16 cellular contexts compared by ENCODE assay signal in the genomic region with DNA sequence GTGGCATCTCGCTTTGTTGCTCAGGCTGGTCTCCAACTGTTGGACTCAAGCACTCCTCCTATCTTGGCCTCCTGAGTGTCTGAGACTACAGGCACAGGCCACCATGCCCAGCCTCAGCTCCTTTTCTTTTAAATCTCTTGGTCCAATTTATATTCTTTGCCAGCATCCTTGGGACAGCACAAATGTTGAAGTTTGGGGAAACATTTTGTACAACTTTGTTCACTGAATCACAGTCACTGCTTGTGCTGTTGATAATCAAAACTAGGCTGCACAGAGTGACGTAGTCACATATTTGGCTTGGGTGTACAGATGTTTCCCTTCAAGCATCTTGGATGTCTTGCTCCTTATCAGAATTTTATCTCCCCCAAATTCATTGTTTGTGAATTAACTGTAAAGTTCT. TPM values are rescaled to one million over a fixed set of nuclear protein-coding genes. Genes with fewer than 3 reads are reported as not detected.
DNase-seq lines count a peak whose midpoint lies in the region; ATAC-seq and TF ChIP-seq lines count a peak whose summit lies in the region.
"Had no signal": no experiment of that assay in that cellular context is flagged by ENCODE, and none has a peak within 500 bp of the region (broad histone marks: within the 10 kb centered on the region; RNA-seq: fewer than 3 reads in every experiment).

No MANE protein-coding gene starts in this region.

- no peaks in the 10 kb centered on the region for H3K27me3 ChIP-seq in breast epithelium
- no peaks in the 10 kb centered on the region for H3K27me3 ChIP-seq in left ventricle myocardium inferior (ENCODE audit: low read depth)
- no peaks in the 10 kb centered on the region for H3K27me3 ChIP-seq in gastrocnemius medialis
- H3K27me3 ChIP-seq: thyroid gland had no signal

- TF ChIP-seq POLR2A in breast epithelium (IDR thresholded peaks at IDR 0.05) (no peak), gastrocnemius medialis (IDR thresholded peaks at IDR 0.05) (no peak)

- intact Hi-C loops in breast epithelium (cut with DNase I; ENCODE audit: low total_unique reads) (no loop called here), left ventricle myocardium inferior (cut with micrococcal nuclease) (no loop called here), gastrocnemius medialis (cut with DNase I; ENCODE audit: low total_unique reads) (no loop called here)

- in situ Hi-C loops in gastrocnemius medialis (cut with MboI; ENCODE audit: low sequenced_read_pairs in 4 of 4) = no loop called here

- H3K9me3 ChIP-seq in breast epithelium (no peaks in the 10 kb centered on the region), left ventricle myocardium inferior (replicated peaks) (no peaks in the 10 kb centered on the region), gastrocnemius medialis (no peaks in the 10 kb centered on the region)
- H3K9me3 ChIP-seq: thyroid gland had no signal

- H3K4me3 ChIP-seq in breast epithelium (no peak overlapping the region), left ventricle myocardium inferior (no peak overlapping the region), gastrocnemius medialis (no peak overlapping the region)
- H3K4me3 ChIP-seq: thyroid gland had no signal

- H3K27ac ChIP-seq in breast epithelium (peak overlapping the region; percentile 70 to 82), left ventricle myocardium inferior (replicated peaks) (peak overlapping the region; percentile 83), gastrocnemius medialis (peak overlapping the region in 3 of 4 donors; percentile 33 to 58 (median 40))

- no peak for TF ChIP-seq CTCF in breast epithelium (IDR thresholded peaks at IDR 0.05)
- TF ChIP-seq CTCF in left ventricle myocardium inferior (IDR thresholded peaks at IDR 0.05; ENCODE audit: borderline replicate concordance) = no peak
- no peak for TF ChIP-seq CTCF in gastrocnemius medialis (IDR thresholded peaks at IDR 0.05 in 4 of 5, conservative IDR thresholded peaks at IDR 0.05 in 1 of 5)

- H3K36me3 ChIP-seq in breast epithelium = no peaks in the 10 kb centered on the region
- no peaks in the 10 kb centered on the region for H3K36me3 ChIP-seq in left ventricle myocardium inferior
- no peaks in the 10 kb centered on the region for H3K36me3 ChIP-seq in gastrocnemius medialis
- H3K36me3 ChIP-seq: thyroid gland had no signal

- DNase-seq in AG20443 (ENCODE audit: low spot score) (peak; percentile 38), breast epithelium (ENCODE audit: low spot score in 2 of 2) (no peak), left ventricle myocardium inferior (peak; percentile 31), gastrocnemius medialis (no peak), EL (no peak), cerebellar cortex (ENCODE audit: low spot score) (no peak), glomerular visceral epithelial cell (ENCODE audit: extremely low spot score) (no peak)
- DNase-seq in activated CD4-positive, alpha-beta T cell treated with anti-CD3 and anti-CD28 coated beads for 4 hours = no peak
- DNase-seq: activated B cell treated with CpG ODN at 0.5 μM for 24 hours; activated CD8-positive, alpha-beta memory T cell treated with anti-CD3 and anti-CD28 coated beads, Interleukin-2, amount 10 ng/mL, durations not matched to agents 7 days and 5 days; activated gamma-delta T cell; NCI-H2107; NCI-H774; stimulated activated CD4-positive, alpha-beta T cell treated with anti-CD3 and anti-CD28 coated beads, Interleukin-2, amount 100 ng/mL, for 24 hours; thyroid gland had no signal

- peaks cover 0 to 12% of the 10 kb centered on the region in 2 donors for H3K4me1 ChIP-seq in breast epithelium
- peaks cover 52% of the 10 kb centered on the region for H3K4me1 ChIP-seq in left ventricle myocardium inferior
- H3K4me1 ChIP-seq in gastrocnemius medialis = no peaks in the 10 kb centered on the region

- peak; percentile 60 to 61 for ATAC-seq in gastrocnemius medialis
- ATAC-seq: activated CD8-positive, alpha-beta memory T cell treated with anti-CD3 and anti-CD28 coated beads, Interleukin-2, amount 10 ng/mL, durations not matched to agents 7 days and 5 days; HCT116 had no signal

RNA-seq across cellular contexts. Expression of a gene that starts 17.8 kb away (rescaled TPM):
- 10 to 100 TPM; 23.6 to 53.0 (median 33.5) TPM for total RNA-seq in breast epithelium
- total RNA-seq in left ventricle myocardium inferior = 8.4 TPM
- total RNA-seq in gastrocnemius medialis = 1 to 10 TPM in 3 of 4 donors, under 1 TPM in 1; 0.87 to 2.1 (median 1.7) TPM

Comparison
In these comparisons a context has a peak if more than half of its experiments do, and no peak if none do; other contexts are left out.
1. DNase-seq: peak in AG20443 (single experiment) and left ventricle myocardium inferior (single experiment); none in breast epithelium (0 of 2), gastrocnemius medialis (0 of 2), EL (single experiment), cerebellar cortex (single experiment), glomerular visceral epithelial cell (single experiment) and activated CD4-positive, alpha-beta T cell treated with anti-CD3 and anti-CD28 coated beads for 4 hours (0 of 2).
2. Peak in every context shown above with its lines, with median percentiles within 50 percentile points of each other: H3K27ac ChIP-seq.